15 cellular contexts compared by ENCODE assay signal in genomic region chr4:94595013-94595412, GRCh38.
DNase-seq lines count a peak whose midpoint lies in the region; ATAC-seq and TF ChIP-seq lines count a peak whose summit lies in the region.
"Had no signal": no experiment of that assay in that cellular context is flagged by ENCODE, and none has a peak within 500 bp of the region (broad histone marks: within the 10 kb centered on the region; RNA-seq: fewer than 3 reads in every experiment).

No MANE protein-coding gene starts in this region.

- H3K27ac Mint-ChIP-seq in endothelial cell (ENCODE audit: unreplicated experiment), result no peak overlapping the region
- peak overlapping the region; percentile 66 for H3K27ac Mint-ChIP-seq in osteocyte (ENCODE audit: unreplicated experiment)

- H3K4me1 Mint-ChIP-seq in endothelial cell (ENCODE audit: unreplicated experiment) (peaks cover 3% of the 10 kb centered on the region), osteocyte (ENCODE audit: unreplicated experiment) (peaks cover 31% of the 10 kb centered on the region)
- H3K4me1 Mint-ChIP-seq: CD8-positive, alpha-beta memory T cell had no signal

- POLR2A ChIA-PET in A673 (lab: Charles Lee; ENCODE audit: low non-redundant PET), result no interaction called here
- POLR2A ChIA-PET in HEK293 (lab: Yijun Ruan, JAX), result no interaction called here

- no peaks in the 10 kb centered on the region for H3K9me3 Mint-ChIP-seq in endothelial cell (ENCODE audit: unreplicated experiment)
- no peaks in the 10 kb centered on the region for H3K9me3 Mint-ChIP-seq in osteocyte (ENCODE audit: unreplicated experiment)
- H3K9me3 Mint-ChIP-seq: CD8-positive, alpha-beta memory T cell had no signal

- no peaks in the 10 kb centered on the region for H3K27me3 ChIP-seq in A673 (replicated peaks; ENCODE audit: insufficient read depth, low read depth, low read length, poor library complexity)

- peak overlapping the region; percentile 49 for H3K4me3 Mint-ChIP-seq in endothelial cell (ENCODE audit: unreplicated experiment)
- no peak overlapping the region for H3K4me3 Mint-ChIP-seq in osteocyte (ENCODE audit: unreplicated experiment)
- H3K4me3 Mint-ChIP-seq: CD8-positive, alpha-beta memory T cell had no signal

- no peak for ATAC-seq in HG02678 (IDR thresholded peaks at IDR 0.05; ENCODE audit: unreplicated experiment)
- ATAC-seq in GM19351 (IDR thresholded peaks at IDR 0.05; ENCODE audit: unreplicated experiment), result no peak

- H3K27me3 Mint-ChIP-seq in endothelial cell (ENCODE audit: unreplicated experiment), result no peaks in the 10 kb centered on the region
- H3K27me3 Mint-ChIP-seq in osteocyte (ENCODE audit: unreplicated experiment), result no peaks in the 10 kb centered on the region
- H3K27me3 Mint-ChIP-seq: CD8-positive, alpha-beta memory T cell had no signal

- BruUV-seq in A673 (replicated peaks; lab: Mats Ljungman, UMichigan), result no TSS peak

- H3K9me3 ChIP-seq in A673 (ENCODE audit: low read depth, low read length, poor library complexity, severe bottlenecking), result no peaks in the 10 kb centered on the region
- no peaks in the 10 kb centered on the region for H3K9me3 ChIP-seq in HEK293 (ENCODE audit: control insufficient read depth, insufficient read depth, low read depth, low read length)
- H3K9me3 ChIP-seq: HAP-1 had no signal

- peaks cover 19% of the 10 kb centered on the region for H3K36me3 Mint-ChIP-seq in endothelial cell (ENCODE audit: low read depth, unreplicated experiment)
- peaks cover 21% of the 10 kb centered on the region for H3K36me3 Mint-ChIP-seq in osteocyte (ENCODE audit: unreplicated experiment)

- peaks cover 16% of the 10 kb centered on the region for H3K36me3 ChIP-seq in A673 (ENCODE audit: insufficient read depth, low read length, poor library complexity, severe bottlenecking)
- H3K36me3 ChIP-seq in HEK293 (ENCODE audit: control insufficient read depth in 2 of 2, insufficient read depth in 1 of 2, low read length in 2 of 2), result peaks cover 0 to 6% of the 10 kb centered on the region in 2 experiments; a peak in 1 of 3 replicates
- H3K36me3 ChIP-seq: HAP-1 had no signal

- CTCF ChIA-PET in A673 (lab: Charles Lee) (no interaction called here), HEK293 (lab: Yijun Ruan, JAX) (interaction anchor here (0.7 to 1.0 kb wide), 5 partner anchors 110 to 187 kb away, joined by 3 to 5 read pairs (median 3); no protein-coding TSS in a partner anchor)

- H3K4me1 ChIP-seq in A673 (ENCODE audit: insufficient read depth, low read length, poor library complexity, severe bottlenecking) (peaks cover 21% of the 10 kb centered on the region), HEK293 (ENCODE audit: control insufficient read depth, insufficient read depth, low read length) (no peaks in the 10 kb centered on the region)
- H3K4me1 ChIP-seq: HAP-1 had no signal

- intact Hi-C loops in A673 (cut with micrococcal nuclease; ENCODE audit: unreplicated experiment), result loop anchor here (1.0 to 5.0 kb wide), 2 partner anchors 142 to 293 kb away; no protein-coding TSS in a partner anchor

- no peak for DNase-seq in A673 (ENCODE audit: low spot score)
- no peak for DNase-seq in endothelial cell (ENCODE audit: low spot score)
- DNase-seq in osteocyte (ENCODE audit: extremely low spot score, unreplicated experiment), result no peak
- no peak for DNase-seq in GDM1 (lab: John Stamatoyannopoulos, UW)
- DNase-seq: ACHN; C1 segment of cervical spinal cord; CD8-positive, alpha-beta memory T cell; DMS79; NCI-H1105; NCI-H2081; NCI-H2171 treated with DMSO at 0.1 percent for 48 hours had no signal

- H3K27ac ChIP-seq in A673 (ENCODE audit: low read depth, low read length, poor library complexity, severe bottlenecking), result peak overlapping the region; percentile 62
- H3K27ac ChIP-seq in HEK293 (ENCODE audit: extremely low read depth, low read depth, low read length), result no peak overlapping the region

- TF ChIP-seq CTCF in A673 (conservative IDR thresholded peaks at IDR 0.05; ENCODE audit: low read depth, low read length) (no peak), HEK293 (tag by site-specific recombination; IDR thresholded peaks at IDR 0.05) (no peak), endothelial cell (IDR thresholded peaks at IDR 0.05; ENCODE audit: unreplicated experiment) (no peak), osteocyte (IDR thresholded peaks at IDR 0.05) (no peak)

- H3K4me3 ChIP-seq in A673 (ENCODE audit: low read depth, low read length, poor library complexity, severe bottlenecking), result no peak overlapping the region
- H3K4me3 ChIP-seq in HEK293 (ENCODE audit: low read depth, low read length), result no peak overlapping the region
- H3K4me3 ChIP-seq: HAP-1 had no signal

TF ChIP-seq in HEK293, 187 proteins besides CTCF, POLR2A, EP300 and RAD21 (continues in another document):
- no peak for TF ChIP-seq ZNF416 (tag by site-specific recombination; IDR thresholded peaks at IDR 0.05)
- no peak for TF ChIP-seq ZNF133 (tag by site-specific recombination; IDR thresholded peaks at IDR 0.05)
- TF ChIP-seq ZNF350 (tag by site-specific recombination; IDR thresholded peaks at IDR 0.05), result no peak
- no peak for TF ChIP-seq ZSCAN5A (tag by site-specific recombination; IDR thresholded peaks at IDR 0.05)
- no peak for TF ChIP-seq ZBTB21 (tag by site-specific recombination; IDR thresholded peaks at IDR 0.05)
- no peak for TF ChIP-seq ZNF26 (tag by site-specific recombination; IDR thresholded peaks at IDR 0.05)
- peak; percentile 38; the same call in 1 of the 2 replicates for TF ChIP-seq ZNF341 (tag by site-specific recombination; IDR thresholded peaks at IDR 0.05; ENCODE audit: low read depth)
- no peak for TF ChIP-seq MYNN (tag by site-specific recombination; IDR thresholded peaks at IDR 0.05; ENCODE audit: borderline replicate concordance)
- TF ChIP-seq ATF2 (tag by site-specific recombination; IDR thresholded peaks at IDR 0.05; ENCODE audit: low read depth), result no peak
- TF ChIP-seq INSM2 (tag by site-specific recombination; IDR thresholded peaks at IDR 0.05), result no peak
- no peak for TF ChIP-seq ZNF138 (tag by site-specific recombination; IDR thresholded peaks at IDR 0.05; ENCODE audit: borderline replicate concordance)
- TF ChIP-seq MEIS1 (CRISPR knock-in tag; IDR thresholded peaks at IDR 0.05; ENCODE audit: borderline replicate concordance), result no peak
- TF ChIP-seq MZF1 (tag by site-specific recombination; IDR thresholded peaks at IDR 0.05; ENCODE audit: borderline replicate concordance), result peak; percentile 67; the same call in 1 of the 2 replicates
- TF ChIP-seq ZBTB26 (tag by site-specific recombination; optimal IDR thresholded peaks at IDR 0.05), result no peak
